ENCODE assay signal across 10 cellular contexts in the genomic region with DNA sequence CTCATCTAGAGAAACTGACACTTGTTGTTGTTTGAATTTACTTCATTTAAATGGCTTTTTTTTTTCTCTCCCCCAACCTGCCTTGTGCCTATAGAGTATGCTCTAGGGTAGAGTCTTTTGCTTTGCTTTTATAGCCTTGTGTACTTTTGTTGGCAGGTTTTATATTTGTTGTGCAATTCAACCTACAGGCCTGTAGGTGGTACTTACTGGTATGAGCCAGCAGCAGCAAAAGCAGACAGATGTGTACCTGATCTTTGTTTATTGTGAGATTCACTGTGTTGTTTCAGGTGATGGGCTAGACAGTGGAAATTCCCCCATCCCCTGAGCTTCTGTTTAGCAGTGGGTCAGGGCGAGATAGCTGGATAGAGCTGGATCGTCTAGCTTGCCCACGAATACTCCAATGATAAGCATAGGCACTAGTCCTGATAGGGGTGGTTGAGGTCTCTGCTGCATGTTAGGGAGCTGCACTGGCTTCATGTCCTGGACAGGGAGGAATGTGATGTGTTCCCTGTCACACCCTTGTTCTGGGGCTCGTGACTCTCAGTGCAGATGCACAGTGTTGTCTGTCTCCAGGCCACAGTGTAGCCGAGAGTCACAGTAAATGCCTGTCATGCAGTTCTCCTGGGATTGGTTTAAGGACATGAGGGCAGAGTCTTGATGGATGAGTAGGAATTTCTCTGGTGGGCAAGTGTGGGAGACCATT. TPM values are rescaled to one million over a fixed set of nuclear protein-coding genes. Genes with fewer than 3 reads are reported as not detected.
DNase-seq lines count a peak whose midpoint lies in the region; TF ChIP-seq lines count a peak whose summit lies in the region.
"Had no signal": no experiment of that assay in that cellular context is flagged by ENCODE, and none has a peak within 500 bp of the region (broad histone marks: within the 10 kb centered on the region; RNA-seq: fewer than 3 reads in every experiment).

No MANE protein-coding gene starts in this region.

- peak; percentile 35; the same call in 1 of the 2 replicates for TF ChIP-seq CTCF in LNCAP (IDR thresholded peaks at IDR 0.05)
- TF ChIP-seq CTCF in epithelial cell of esophagus (IDR thresholded peaks at IDR 0.05; ENCODE audit: insufficient read depth, low read depth, low read length, missing control alignments): peak; percentile 53
- TF ChIP-seq CTCF in RWPE1 (conservative IDR thresholded peaks at IDR 0.05; ENCODE audit: low read depth): no peak

- CTCF ChIA-PET in RWPE1 (lab: Yijun Ruan, JAX): no interaction called here

- H3K27ac ChIP-seq in RWPE1: no peak overlapping the region

- peak; percentile 1 for DNase-seq in NCI-H146 (lab: John Stamatoyannopoulos, UW)
- no peak for DNase-seq in NCI-H146 treated with DMSO at 0.1 percent for 48 hours (lab: John Stamatoyannopoulos, UW; ENCODE audit: unreplicated experiment)
- peak; percentile 41 for DNase-seq in epithelial cell of esophagus (ENCODE audit: low read depth)
- peak; percentile 51 for DNase-seq in renal cortical epithelial cell (ENCODE audit: low read depth)
- DNase-seq in RWPE1 (ENCODE audit: low spot score): no peak
- DNase-seq in T1000 (lab: John Stamatoyannopoulos, UW): no peak
- DNase-seq in SW480 (ENCODE audit: low spot score): no peak
- DNase-seq: activated CD4-positive, alpha-beta T cell treated with anti-CD3 and anti-CD28 coated beads for 1 hour had no signal

- H3K4me3 ChIP-seq in epithelial cell of esophagus (ENCODE audit: low read length): no peak overlapping the region
- H3K4me3 ChIP-seq: lung had no signal

- POLR2A ChIA-PET in RWPE1 (lab: Yijun Ruan, JAX; ENCODE audit: low non-redundant PET): no interaction called here

RNA-seq across cellular contexts. Expression of a gene that starts 21.3 kb away (rescaled TPM):
- 84.6 and 93.1 TPM in 2 replicates for total RNA-seq in renal cortical epithelial cell

RNA-seq across cellular contexts. Expression of a gene that starts 53.7 kb away (rescaled TPM):
- 17.4 and 74.6 TPM in 2 replicates for total RNA-seq in renal cortical epithelial cell

Comparison
In these comparisons a context has a peak if more than half of its experiments do, and no peak if none do; other contexts are left out.
1. DNase-seq: peak in NCI-H146 (single experiment), epithelial cell of esophagus (single experiment) and renal cortical epithelial cell (single experiment); none in NCI-H146 treated with DMSO at 0.1 percent for 48 hours (single experiment), RWPE1 (single experiment), T1000 (single experiment) and SW480 (single experiment).